1 cellular context compared by ENCODE assay signal in the genomic region with DNA sequence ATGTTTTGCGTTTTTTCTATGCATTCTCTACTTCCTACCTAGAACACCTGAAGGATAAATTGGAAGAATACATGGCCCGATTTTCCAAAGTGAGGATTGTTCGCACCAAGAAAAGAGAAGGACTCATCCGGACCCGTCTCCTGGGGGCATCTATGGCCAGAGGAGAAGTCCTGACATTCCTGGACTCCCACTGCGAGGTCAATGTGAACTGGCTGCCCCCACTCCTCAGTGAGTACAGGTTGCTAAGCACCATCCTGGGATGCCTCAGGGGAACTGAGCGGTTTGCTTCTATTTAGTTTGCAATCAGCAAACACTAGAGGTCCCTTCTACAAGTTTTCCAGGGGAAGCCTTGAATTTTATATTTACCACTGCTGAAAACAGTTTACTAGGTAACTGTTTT.
A peak's percentile ranks its signal among the peaks of the same experiment; 100 is the strongest.
TF ChIP-seq lines count a peak whose summit lies in the region.

No MANE protein-coding gene starts in this region.

TF ChIP-seq in H1, 55 proteins besides CTCF, POLR2A, EP300 and RAD21 (continued from another document):
- TF ChIP-seq, protein P1, sequence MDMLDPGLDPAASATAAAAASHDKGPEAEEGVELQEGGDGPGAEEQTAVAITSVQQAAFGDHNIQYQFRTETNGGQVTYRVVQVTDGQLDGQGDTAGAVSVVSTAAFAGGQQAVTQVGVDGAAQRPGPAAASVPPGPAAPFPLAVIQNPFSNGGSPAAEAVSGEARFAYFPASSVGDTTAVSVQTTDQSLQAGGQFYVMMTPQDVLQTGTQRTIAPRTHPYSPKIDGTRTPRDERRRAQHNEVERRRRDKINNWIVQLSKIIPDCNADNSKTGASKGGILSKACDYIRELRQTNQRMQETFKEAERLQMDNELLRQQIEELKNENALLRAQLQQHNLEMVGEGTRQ (IDR thresholded peaks at IDR 0.05; ENCODE audit: low read length): no peak
- TF ChIP-seq RFX5 (IDR thresholded peaks at IDR 0.05; ENCODE audit: borderline replicate concordance, low read depth, low read length) (no peak), SP1 (IDR thresholded peaks at IDR 0.05; ENCODE audit: low read depth, low read length) (peak; percentile 81; the same call in 1 of the 2 replicates), HDAC2 (IDR thresholded peaks at IDR 0.05; ENCODE audit: borderline replicate concordance in 1 of 2, low read depth in 2 of 2, low read length in 2 of 2) (peak in 1 of 2 experiments; percentile 71; a peak in 1 of 4 replicates), HDAC6 (IDR thresholded peaks at IDR 0.05; ENCODE audit: low read depth, low read length) (no peak), EGR1 (IDR thresholded peaks at IDR 0.05; ENCODE audit: borderline replicate concordance, low read depth, low read length) (no peak), JUN (IDR thresholded peaks at IDR 0.05; ENCODE audit: low read depth, low read length) (no peak), CBX5 (IDR thresholded peaks at IDR 0.05; ENCODE audit: low read depth, low read length) (no peak), KDM5A (IDR thresholded peaks at IDR 0.05; ENCODE audit: low read length) (no peak), KDM4A (IDR thresholded peaks at IDR 0.05; ENCODE audit: low read depth, low read length, severe bottlenecking) (no peak), PHF8 (conservative IDR thresholded peaks at IDR 0.05; ENCODE audit: low read depth, low read length) (no peak), TBP (IDR thresholded peaks at IDR 0.05; ENCODE audit: low read depth, low read length) (no peak), RNF2 (IDR thresholded peaks at IDR 0.05; ENCODE audit: borderline replicate concordance, low read depth, low read length, missing control alignments, poor library complexity, severe bottlenecking) (no peak), CHD2 (IDR thresholded peaks at IDR 0.05; ENCODE audit: low read length) (no peak), CHD1 (IDR thresholded peaks at IDR 0.05; ENCODE audit: low read depth, low read length) (no peak), GABPA (IDR thresholded peaks at IDR 0.05; ENCODE audit: borderline replicate concordance, insufficient read depth, low read length) (no peak)
- TF ChIP-seq, protein P2, sequence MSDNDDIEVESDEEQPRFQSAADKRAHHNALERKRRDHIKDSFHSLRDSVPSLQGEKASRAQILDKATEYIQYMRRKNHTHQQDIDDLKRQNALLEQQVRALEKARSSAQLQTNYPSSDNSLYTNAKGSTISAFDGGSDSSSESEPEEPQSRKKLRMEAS (IDR thresholded peaks at IDR 0.05): no peak
- TF ChIP-seq, protein P3, sequence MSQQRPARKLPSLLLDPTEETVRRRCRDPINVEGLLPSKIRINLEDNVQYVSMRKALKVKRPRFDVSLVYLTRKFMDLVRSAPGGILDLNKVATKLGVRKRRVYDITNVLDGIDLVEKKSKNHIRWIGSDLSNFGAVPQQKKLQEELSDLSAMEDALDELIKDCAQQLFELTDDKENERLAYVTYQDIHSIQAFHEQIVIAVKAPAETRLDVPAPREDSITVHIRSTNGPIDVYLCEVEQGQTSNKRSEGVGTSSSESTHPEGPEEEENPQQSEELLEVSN (IDR thresholded peaks at IDR 0.05): no peak
